1 cellular context compared by ENCODE assay signal in the genomic region with DNA sequence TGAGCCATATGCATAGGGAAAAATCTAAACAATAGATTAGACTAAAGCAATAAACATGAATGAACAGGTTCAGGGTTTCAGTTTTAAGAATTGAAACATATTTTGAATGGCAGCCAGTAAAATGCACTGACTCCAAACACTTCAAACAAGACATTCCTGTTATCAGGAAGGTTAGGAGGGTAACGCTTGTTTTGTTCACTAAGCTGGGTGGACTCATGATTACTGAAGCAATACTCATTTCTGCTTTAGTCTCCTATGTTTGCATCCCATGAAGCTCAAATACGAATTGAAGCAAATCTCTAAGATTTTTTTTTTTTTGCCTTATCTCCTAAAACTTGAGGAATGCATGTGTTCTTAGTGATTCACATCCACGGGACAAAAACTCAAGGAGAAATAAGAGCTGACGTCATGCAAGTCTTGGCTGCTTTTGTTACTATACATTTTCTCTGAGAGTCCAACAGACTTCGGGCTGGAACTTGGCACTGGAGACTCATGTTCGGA.
TF ChIP-seq lines count a peak whose summit lies in the region.

No MANE protein-coding gene starts in this region.

TF ChIP-seq in endothelial cell of umbilical vein, 7 proteins besides CTCF, POLR2A, EP300 and RAD21:
- no peak for TF ChIP-seq POLR2AphosphoS5 (IDR thresholded peaks at IDR 0.05; ENCODE audit: insufficient read depth, low read depth, low read length)
- TF ChIP-seq, protein P1, sequence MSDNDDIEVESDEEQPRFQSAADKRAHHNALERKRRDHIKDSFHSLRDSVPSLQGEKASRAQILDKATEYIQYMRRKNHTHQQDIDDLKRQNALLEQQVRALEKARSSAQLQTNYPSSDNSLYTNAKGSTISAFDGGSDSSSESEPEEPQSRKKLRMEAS (IDR thresholded peaks at IDR 0.05; ENCODE audit: insufficient read depth, insufficient read length) = no peak
- no peak for TF ChIP-seq MYC (IDR thresholded peaks at IDR 0.05; ENCODE audit: low read depth, low read length)
- peak; percentile 87 for TF ChIP-seq JUN (IDR thresholded peaks at IDR 0.05; ENCODE audit: borderline replicate concordance, insufficient read depth, insufficient read length, low read depth)
- TF ChIP-seq GATA2 (IDR thresholded peaks at IDR 0.05; ENCODE audit: insufficient read depth, insufficient read length, low read depth, low read length) = peak; percentile 75
- TF ChIP-seq EZH2 (IDR thresholded peaks at IDR 0.05; ENCODE audit: borderline replicate concordance, low read depth, low read length, severe bottlenecking) = no peak
- TF ChIP-seq FOS (IDR thresholded peaks at IDR 0.05; ENCODE audit: borderline replicate concordance, insufficient read depth, low read length) = peak; percentile 75
